In the genomic region with DNA sequence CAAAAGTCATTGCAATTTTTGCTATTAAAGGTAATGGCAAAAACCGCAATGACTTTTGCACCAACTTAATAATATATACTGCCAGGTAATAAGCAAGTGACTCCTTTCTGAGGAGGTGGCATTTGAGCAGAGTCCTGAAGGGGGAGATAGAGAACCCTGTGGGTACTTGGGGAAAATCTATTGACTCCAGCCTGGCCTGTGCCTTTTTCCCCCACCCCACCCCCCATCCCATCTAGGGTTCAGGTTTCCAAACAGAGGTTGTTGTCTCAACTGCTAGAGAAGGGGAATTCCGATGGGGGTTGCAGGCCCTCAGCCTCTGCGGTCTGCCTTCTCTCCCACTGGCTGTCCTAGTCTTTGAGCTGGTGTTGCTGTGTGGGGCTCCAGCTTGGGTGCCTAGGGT, we compare ENCODE assay signal across 1 cellular context.
TF ChIP-seq lines count a peak whose summit lies in the region.

No MANE protein-coding gene starts in this region.

TF ChIP-seq in GM12878, 131 proteins besides CTCF, POLR2A, EP300 and RAD21 (continued from another document and continues in another):
- TF ChIP-seq, protein P1, sequence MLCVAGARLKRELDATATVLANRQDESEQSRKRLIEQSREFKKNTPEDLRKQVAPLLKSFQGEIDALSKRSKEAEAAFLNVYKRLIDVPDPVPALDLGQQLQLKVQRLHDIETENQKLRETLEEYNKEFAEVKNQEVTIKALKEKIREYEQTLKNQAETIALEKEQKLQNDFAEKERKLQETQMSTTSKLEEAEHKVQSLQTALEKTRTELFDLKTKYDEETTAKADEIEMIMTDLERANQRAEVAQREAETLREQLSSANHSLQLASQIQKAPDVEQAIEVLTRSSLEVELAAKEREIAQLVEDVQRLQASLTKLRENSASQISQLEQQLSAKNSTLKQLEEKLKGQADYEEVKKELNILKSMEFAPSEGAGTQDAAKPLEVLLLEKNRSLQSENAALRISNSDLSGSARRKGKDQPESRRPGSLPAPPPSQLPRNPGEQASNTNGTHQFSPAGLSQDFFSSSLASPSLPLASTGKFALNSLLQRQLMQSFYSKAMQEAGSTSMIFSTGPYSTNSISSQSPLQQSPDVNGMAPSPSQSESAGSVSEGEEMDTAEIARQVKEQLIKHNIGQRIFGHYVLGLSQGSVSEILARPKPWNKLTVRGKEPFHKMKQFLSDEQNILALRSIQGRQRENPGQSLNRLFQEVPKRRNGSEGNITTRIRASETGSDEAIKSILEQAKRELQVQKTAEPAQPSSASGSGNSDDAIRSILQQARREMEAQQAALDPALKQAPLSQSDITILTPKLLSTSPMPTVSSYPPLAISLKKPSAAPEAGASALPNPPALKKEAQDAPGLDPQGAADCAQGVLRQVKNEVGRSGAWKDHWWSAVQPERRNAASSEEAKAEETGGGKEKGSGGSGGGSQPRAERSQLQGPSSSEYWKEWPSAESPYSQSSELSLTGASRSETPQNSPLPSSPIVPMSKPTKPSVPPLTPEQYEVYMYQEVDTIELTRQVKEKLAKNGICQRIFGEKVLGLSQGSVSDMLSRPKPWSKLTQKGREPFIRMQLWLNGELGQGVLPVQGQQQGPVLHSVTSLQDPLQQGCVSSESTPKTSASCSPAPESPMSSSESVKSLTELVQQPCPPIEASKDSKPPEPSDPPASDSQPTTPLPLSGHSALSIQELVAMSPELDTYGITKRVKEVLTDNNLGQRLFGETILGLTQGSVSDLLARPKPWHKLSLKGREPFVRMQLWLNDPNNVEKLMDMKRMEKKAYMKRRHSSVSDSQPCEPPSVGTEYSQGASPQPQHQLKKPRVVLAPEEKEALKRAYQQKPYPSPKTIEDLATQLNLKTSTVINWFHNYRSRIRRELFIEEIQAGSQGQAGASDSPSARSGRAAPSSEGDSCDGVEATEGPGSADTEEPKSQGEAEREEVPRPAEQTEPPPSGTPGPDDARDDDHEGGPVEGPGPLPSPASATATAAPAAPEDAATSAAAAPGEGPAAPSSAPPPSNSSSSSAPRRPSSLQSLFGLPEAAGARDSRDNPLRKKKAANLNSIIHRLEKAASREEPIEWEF (IDR thresholded peaks at IDR 0.05; ENCODE audit: insufficient replicate concordance, low read depth, low read length), result no peak
- TF ChIP-seq, protein P2, sequence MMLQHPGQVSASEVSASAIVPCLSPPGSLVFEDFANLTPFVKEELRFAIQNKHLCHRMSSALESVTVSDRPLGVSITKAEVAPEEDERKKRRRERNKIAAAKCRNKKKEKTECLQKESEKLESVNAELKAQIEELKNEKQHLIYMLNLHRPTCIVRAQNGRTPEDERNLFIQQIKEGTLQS (IDR thresholded peaks at IDR 0.05; ENCODE audit: borderline replicate concordance, extremely low read depth, low read depth, low read length), result no peak
- TF ChIP-seq, protein P3, sequence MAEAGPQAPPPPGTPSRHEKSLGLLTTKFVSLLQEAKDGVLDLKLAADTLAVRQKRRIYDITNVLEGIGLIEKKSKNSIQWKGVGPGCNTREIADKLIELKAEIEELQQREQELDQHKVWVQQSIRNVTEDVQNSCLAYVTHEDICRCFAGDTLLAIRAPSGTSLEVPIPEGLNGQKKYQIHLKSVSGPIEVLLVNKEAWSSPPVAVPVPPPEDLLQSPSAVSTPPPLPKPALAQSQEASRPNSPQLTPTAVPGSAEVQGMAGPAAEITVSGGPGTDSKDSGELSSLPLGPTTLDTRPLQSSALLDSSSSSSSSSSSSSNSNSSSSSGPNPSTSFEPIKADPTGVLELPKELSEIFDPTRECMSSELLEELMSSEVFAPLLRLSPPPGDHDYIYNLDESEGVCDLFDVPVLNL (IDR thresholded peaks at IDR 0.05; ENCODE audit: low read depth, low read length), result no peak
- TF ChIP-seq RUNX3 (IDR thresholded peaks at IDR 0.05; ENCODE audit: low read length) (peak; percentile 95), CBFB (IDR thresholded peaks at IDR 0.05; ENCODE audit: low read depth) (peak; percentile 72; the same call in 1 of the 2 replicates), CHD1 (IDR thresholded peaks at IDR 0.05; ENCODE audit: low read depth, low read length) (no peak), RB1 (IDR thresholded peaks at IDR 0.05; ENCODE audit: borderline replicate concordance) (no peak), CEBPB (IDR thresholded peaks at IDR 0.05; ENCODE audit: borderline replicate concordance in 1 of 2, low read depth in 2 of 2, low read length in 2 of 2) (no peak), IKZF2 (IDR thresholded peaks at IDR 0.05) (peak; percentile 76 to 78), FOXM1 (IDR thresholded peaks at IDR 0.05; ENCODE audit: low read depth, low read length) (peak; percentile 92), TBL1XR1 (IDR thresholded peaks at IDR 0.05; ENCODE audit: low read depth, low read length) (no peak; the same call in 1 of the 2 replicates), MEF2A (IDR thresholded peaks at IDR 0.05; ENCODE audit: insufficient read depth, low read depth, low read length) (peak; percentile 79), WRNIP1 (IDR thresholded peaks at IDR 0.05; ENCODE audit: borderline replicate concordance, low read depth, low read length) (no peak), CREM (IDR thresholded peaks at IDR 0.05; ENCODE audit: low read depth) (peak; percentile 63; the same call in 1 of the 2 replicates), CREB1 (IDR thresholded peaks at IDR 0.05; ENCODE audit: low read depth) (peak; percentile 64), SIN3A (IDR thresholded peaks at IDR 0.05; ENCODE audit: low read depth, low read length) (no peak), TCF7 (IDR thresholded peaks at IDR 0.05; ENCODE audit: borderline replicate concordance) (peak; percentile 23; the same call in 1 of the 2 replicates), TCF12 (IDR thresholded peaks at IDR 0.05; ENCODE audit: low read depth, low read length) (peak; percentile 84), ZNF207 (IDR thresholded peaks at IDR 0.05; ENCODE audit: borderline replicate concordance) (no peak), NR2C2 (IDR thresholded peaks at IDR 0.05; ENCODE audit: borderline replicate concordance, control insufficient read depth, insufficient read length, low read depth) (no peak), ZNF384 (IDR thresholded peaks at IDR 0.05; ENCODE audit: borderline replicate concordance, low read depth, low read length) (no peak), STAT3 (IDR thresholded peaks at IDR 0.05; ENCODE audit: low read depth, low read length) (no peak), ZNF24 (IDR thresholded peaks at IDR 0.05) (no peak), CBX5 (IDR thresholded peaks at IDR 0.05; ENCODE audit: low read depth) (peak; percentile 89), MYC (IDR thresholded peaks at IDR 0.05; ENCODE audit: insufficient read depth, insufficient read length, insufficient replicate concordance, low read length, severe bottlenecking) (no peak), HCFC1 (IDR thresholded peaks at IDR 0.05; ENCODE audit: low read length) (no peak)
- TF ChIP-seq, protein P4, sequence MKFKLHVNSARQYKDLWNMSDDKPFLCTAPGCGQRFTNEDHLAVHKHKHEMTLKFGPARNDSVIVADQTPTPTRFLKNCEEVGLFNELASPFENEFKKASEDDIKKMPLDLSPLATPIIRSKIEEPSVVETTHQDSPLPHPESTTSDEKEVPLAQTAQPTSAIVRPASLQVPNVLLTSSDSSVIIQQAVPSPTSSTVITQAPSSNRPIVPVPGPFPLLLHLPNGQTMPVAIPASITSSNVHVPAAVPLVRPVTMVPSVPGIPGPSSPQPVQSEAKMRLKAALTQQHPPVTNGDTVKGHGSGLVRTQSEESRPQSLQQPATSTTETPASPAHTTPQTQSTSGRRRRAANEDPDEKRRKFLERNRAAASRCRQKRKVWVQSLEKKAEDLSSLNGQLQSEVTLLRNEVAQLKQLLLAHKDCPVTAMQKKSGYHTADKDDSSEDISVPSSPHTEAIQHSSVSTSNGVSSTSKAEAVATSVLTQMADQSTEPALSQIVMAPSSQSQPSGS (IDR thresholded peaks at IDR 0.05; ENCODE audit: low read length), result peak; percentile 68; the same call in 1 of the 2 replicates
- TF ChIP-seq, protein P5, sequence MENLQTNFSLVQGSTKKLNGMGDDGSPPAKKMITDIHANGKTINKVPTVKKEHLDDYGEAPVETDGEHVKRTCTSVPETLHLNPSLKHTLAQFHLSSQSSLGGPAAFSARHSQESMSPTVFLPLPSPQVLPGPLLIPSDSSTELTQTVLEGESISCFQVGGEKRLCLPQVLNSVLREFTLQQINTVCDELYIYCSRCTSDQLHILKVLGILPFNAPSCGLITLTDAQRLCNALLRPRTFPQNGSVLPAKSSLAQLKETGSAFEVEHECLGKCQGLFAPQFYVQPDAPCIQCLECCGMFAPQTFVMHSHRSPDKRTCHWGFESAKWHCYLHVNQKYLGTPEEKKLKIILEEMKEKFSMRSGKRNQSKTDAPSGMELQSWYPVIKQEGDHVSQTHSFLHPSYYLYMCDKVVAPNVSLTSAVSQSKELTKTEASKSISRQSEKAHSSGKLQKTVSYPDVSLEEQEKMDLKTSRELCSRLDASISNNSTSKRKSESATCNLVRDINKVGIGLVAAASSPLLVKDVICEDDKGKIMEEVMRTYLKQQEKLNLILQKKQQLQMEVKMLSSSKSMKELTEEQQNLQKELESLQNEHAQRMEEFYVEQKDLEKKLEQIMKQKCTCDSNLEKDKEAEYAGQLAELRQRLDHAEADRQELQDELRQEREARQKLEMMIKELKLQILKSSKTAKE (IDR thresholded peaks at IDR 0.05; ENCODE audit: low read depth, poor library complexity, severe bottlenecking), result peak; percentile 63
- TF ChIP-seq, protein P6, sequence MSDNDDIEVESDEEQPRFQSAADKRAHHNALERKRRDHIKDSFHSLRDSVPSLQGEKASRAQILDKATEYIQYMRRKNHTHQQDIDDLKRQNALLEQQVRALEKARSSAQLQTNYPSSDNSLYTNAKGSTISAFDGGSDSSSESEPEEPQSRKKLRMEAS (IDR thresholded peaks at IDR 0.05; ENCODE audit: low read depth, low read length), result no peak
- TF ChIP-seq, protein P7, sequence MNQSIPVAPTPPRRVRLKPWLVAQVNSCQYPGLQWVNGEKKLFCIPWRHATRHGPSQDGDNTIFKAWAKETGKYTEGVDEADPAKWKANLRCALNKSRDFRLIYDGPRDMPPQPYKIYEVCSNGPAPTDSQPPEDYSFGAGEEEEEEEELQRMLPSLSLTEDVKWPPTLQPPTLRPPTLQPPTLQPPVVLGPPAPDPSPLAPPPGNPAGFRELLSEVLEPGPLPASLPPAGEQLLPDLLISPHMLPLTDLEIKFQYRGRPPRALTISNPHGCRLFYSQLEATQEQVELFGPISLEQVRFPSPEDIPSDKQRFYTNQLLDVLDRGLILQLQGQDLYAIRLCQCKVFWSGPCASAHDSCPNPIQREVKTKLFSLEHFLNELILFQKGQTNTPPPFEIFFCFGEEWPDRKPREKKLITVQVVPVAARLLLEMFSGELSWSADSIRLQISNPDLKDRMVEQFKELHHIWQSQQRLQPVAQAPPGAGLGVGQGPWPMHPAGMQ (IDR thresholded peaks at IDR 0.05; ENCODE audit: borderline replicate concordance), result no peak
- TF ChIP-seq, protein P8, sequence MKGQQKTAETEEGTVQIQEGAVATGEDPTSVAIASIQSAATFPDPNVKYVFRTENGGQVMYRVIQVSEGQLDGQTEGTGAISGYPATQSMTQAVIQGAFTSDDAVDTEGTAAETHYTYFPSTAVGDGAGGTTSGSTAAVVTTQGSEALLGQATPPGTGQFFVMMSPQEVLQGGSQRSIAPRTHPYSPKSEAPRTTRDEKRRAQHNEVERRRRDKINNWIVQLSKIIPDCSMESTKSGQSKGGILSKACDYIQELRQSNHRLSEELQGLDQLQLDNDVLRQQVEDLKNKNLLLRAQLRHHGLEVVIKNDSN (IDR thresholded peaks at IDR 0.05; ENCODE audit: borderline replicate concordance, extremely low read length, insufficient read depth, low read depth, low read length), result no peak
- TF ChIP-seq, protein P9, sequence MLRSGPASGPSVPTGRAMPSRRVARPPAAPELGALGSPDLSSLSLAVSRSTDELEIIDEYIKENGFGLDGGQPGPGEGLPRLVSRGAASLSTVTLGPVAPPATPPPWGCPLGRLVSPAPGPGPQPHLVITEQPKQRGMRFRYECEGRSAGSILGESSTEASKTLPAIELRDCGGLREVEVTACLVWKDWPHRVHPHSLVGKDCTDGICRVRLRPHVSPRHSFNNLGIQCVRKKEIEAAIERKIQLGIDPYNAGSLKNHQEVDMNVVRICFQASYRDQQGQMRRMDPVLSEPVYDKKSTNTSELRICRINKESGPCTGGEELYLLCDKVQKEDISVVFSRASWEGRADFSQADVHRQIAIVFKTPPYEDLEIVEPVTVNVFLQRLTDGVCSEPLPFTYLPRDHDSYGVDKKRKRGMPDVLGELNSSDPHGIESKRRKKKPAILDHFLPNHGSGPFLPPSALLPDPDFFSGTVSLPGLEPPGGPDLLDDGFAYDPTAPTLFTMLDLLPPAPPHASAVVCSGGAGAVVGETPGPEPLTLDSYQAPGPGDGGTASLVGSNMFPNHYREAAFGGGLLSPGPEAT (IDR thresholded peaks at IDR 0.05; ENCODE audit: low read depth), result peak; percentile 95
- TF ChIP-seq, protein P10, sequence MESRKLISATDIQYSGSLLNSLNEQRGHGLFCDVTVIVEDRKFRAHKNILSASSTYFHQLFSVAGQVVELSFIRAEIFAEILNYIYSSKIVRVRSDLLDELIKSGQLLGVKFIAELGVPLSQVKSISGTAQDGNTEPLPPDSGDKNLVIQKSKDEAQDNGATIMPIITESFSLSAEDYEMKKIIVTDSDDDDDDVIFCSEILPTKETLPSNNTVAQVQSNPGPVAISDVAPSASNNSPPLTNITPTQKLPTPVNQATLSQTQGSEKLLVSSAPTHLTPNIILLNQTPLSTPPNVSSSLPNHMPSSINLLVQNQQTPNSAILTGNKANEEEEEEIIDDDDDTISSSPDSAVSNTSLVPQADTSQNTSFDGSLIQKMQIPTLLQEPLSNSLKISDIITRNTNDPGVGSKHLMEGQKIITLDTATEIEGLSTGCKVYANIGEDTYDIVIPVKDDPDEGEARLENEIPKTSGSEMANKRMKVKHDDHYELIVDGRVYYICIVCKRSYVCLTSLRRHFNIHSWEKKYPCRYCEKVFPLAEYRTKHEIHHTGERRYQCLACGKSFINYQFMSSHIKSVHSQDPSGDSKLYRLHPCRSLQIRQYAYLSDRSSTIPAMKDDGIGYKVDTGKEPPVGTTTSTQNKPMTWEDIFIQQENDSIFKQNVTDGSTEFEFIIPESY (IDR thresholded peaks at IDR 0.05), result no peak
- TF ChIP-seq, protein P11, sequence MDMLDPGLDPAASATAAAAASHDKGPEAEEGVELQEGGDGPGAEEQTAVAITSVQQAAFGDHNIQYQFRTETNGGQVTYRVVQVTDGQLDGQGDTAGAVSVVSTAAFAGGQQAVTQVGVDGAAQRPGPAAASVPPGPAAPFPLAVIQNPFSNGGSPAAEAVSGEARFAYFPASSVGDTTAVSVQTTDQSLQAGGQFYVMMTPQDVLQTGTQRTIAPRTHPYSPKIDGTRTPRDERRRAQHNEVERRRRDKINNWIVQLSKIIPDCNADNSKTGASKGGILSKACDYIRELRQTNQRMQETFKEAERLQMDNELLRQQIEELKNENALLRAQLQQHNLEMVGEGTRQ (IDR thresholded peaks at IDR 0.05; ENCODE audit: borderline replicate concordance, low read depth, low read length), result no peak
